In the genomic region with DNA sequence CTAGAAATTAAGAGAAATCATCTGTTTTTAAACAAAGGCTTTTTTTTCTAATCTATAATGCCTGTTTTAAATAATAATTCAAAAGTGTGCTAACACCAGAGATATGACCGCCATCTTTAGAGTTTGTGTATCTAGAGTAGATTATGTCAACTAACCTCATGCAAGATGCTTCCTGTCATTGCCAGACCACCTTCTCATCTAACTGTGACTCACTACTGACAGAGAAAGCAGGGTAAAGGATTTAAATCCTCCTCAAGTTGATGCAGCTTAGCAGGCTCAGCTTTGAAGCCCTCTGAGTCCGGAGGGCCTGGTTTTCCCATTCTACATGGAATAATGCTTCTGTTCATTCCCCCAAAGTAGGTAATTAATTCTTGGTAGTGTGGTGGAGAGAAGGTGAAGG, we compare ENCODE assay signal across 28 cellular contexts.
DNase-seq lines count a peak whose midpoint lies in the region; ATAC-seq and TF ChIP-seq lines count a peak whose summit lies in the region.
"Had no signal": no experiment of that assay in that cellular context is flagged by ENCODE, and none has a peak within 500 bp of the region (broad histone marks: within the 10 kb centered on the region; RNA-seq: fewer than 3 reads in every experiment).

No MANE protein-coding gene starts in this region.

- H3K56ac ChIP-seq in IMR-90 (ENCODE audit: extremely low read depth, insufficient read depth, low read length) = no peak overlapping the region

- DNase-seq in IMR-90 (peak; percentile 17), amniotic epithelial cell (ENCODE audit: low read depth) (peak; percentile 34), fibroblast of pulmonary artery (ENCODE audit: low read depth) (peak; percentile 26), renal cortical epithelial cell (ENCODE audit: low read depth) (peak; percentile 33), cortex of kidney (lab: John Stamatoyannopoulos, UW) (no peak), suprapubic skin (ENCODE audit: low spot score in 2 of 2) (no peak), ascending aorta (ENCODE audit: low spot score in 2 of 2) (no peak), sigmoid colon (no peak)
- DNase-seq: activated CD4-positive, alpha-beta memory T cell treated with anti-CD3 and anti-CD28 coated beads, Interleukin-2, amount 10 ng/mL, durations not matched to agents 7 days and 5 days; activated CD4-positive, alpha-beta T cell treated with anti-CD3 and anti-CD28 coated beads for 1 hour; activated CD8-positive, alpha-beta memory T cell treated with anti-CD3 and anti-CD28 coated beads, Interleukin-2, amount 50 U/mL, for 48 hours; activated naive CD4-positive, alpha-beta T cell treated with Interleukin-2 at 50 U/mL for 16 hours; C1 segment of cervical spinal cord; effector CD4-positive, alpha-beta T cell; glutamatergic neuron; GM23248; islet precursor cell; left ventricle myocardium inferior; MG63; naive thymus-derived CD4-positive, alpha-beta T cell; NCI-H1105; NCI-H187 treated with DMSO at 0.1 percent for 48 hours; NCI-H2171; nucleus accumbens; SK-N-SH; stimulated activated CD4-positive, alpha-beta T cell treated with anti-CD3 and anti-CD28 coated beads, Interleukin-4, amount 100 ng/mL, for 4 hours; T-helper 17 cell had no signal

- H2AK9ac ChIP-seq in IMR-90 (replicated peaks; ENCODE audit: low read depth, low read length, poor library complexity) = no peak overlapping the region

- in situ Hi-C loops in IMR-90 (cut with MboI; ENCODE audit: low sequenced_read_pairs) = no loop called here

- H3K18ac ChIP-seq in IMR-90 (ENCODE audit: low read depth, low read length) = no peak overlapping the region

- no CpG with 5 or more reads among the region's 2 CpGs for WGBS in IMR-90 (ENCODE audit: extremely low coverage in 2 of 2, insufficient read length in 1 of 2), 2 experiments
- WGBS in suprapubic skin = 97% methylated on average over 2 of the region's 2 CpGs
- 87 to 93% methylated on average over 2 of the region's 2 CpGs for WGBS in sigmoid colon, 2 donors

- POLR2A ChIA-PET in IMR-90 (lab: Charles Lee; ENCODE audit: unreplicated experiment) = no interaction called here

- H2BK120ac ChIP-seq in IMR-90 (ENCODE audit: low read depth, low read length) = no peak overlapping the region

- H3K23ac ChIP-seq in IMR-90 (ENCODE audit: low read depth, low read length) = no peak overlapping the region

- H3K4me1 ChIP-seq in IMR-90 (ENCODE audit: control insufficient read depth, insufficient read depth, low read length) (no peaks in the 10 kb centered on the region), suprapubic skin (no peaks in the 10 kb centered on the region), ascending aorta (peaks cover 0 to 3% of the 10 kb centered on the region in 2 donors), sigmoid colon (no peaks in the 10 kb centered on the region)

- no peaks in the 10 kb centered on the region for H3K79me1 ChIP-seq in IMR-90 (ENCODE audit: low read depth in 1 of 2, low read length in 2 of 2)

- TF ChIP-seq CTCF in IMR-90 (conservative IDR thresholded peaks at IDR 0.05; ENCODE audit: low read depth, low read length) (no peak), fibroblast of pulmonary artery (IDR thresholded peaks at IDR 0.05; ENCODE audit: low read length, missing control alignments) (no peak), suprapubic skin (IDR thresholded peaks at IDR 0.05) (no peak), ascending aorta (IDR thresholded peaks at IDR 0.05) (no peak), sigmoid colon (IDR thresholded peaks at IDR 0.05) (no peak)

- H3K4ac ChIP-seq in IMR-90 (ENCODE audit: low read depth, low read length) = no peak overlapping the region

- no peak for TF ChIP-seq POLR2A in IMR-90 (IDR thresholded peaks at IDR 0.05; ENCODE audit: low read depth, low read length)
- no peak for TF ChIP-seq POLR2A in suprapubic skin (IDR thresholded peaks at IDR 0.05)
- TF ChIP-seq POLR2A in sigmoid colon (IDR thresholded peaks at IDR 0.05) = no peak

- no peak overlapping the region for H2AFZ ChIP-seq in IMR-90 (replicated peaks; ENCODE audit: low read length, poor library complexity)
- H2AFZ ChIP-seq: GM23248 had no signal

- no peak overlapping the region for H2BK15ac ChIP-seq in IMR-90 (ENCODE audit: low read depth, low read length)

- H3K27me3 ChIP-seq in IMR-90 (ENCODE audit: control insufficient read depth, insufficient read depth, low read length) = no peaks in the 10 kb centered on the region
- H3K27me3 ChIP-seq in suprapubic skin = no peaks in the 10 kb centered on the region
- no peaks in the 10 kb centered on the region for H3K27me3 ChIP-seq in ascending aorta
- H3K27me3 ChIP-seq in sigmoid colon = no peaks in the 10 kb centered on the region

- no peak overlapping the region for H2AK5ac ChIP-seq in IMR-90 (ENCODE audit: low read depth, low read length)

- H4K5ac ChIP-seq in IMR-90 (ENCODE audit: low read depth, low read length) = no peak overlapping the region

- H4K20me1 ChIP-seq in IMR-90 (ENCODE audit: insufficient read depth, low read length) = no peaks in the 10 kb centered on the region

- intact Hi-C loops in IMR-90 (cut with micrococcal nuclease) (no loop called here), ascending aorta (cut with DNase I) (no loop called here), sigmoid colon (cut with DNase I) (no loop called here)

- BruUV-seq in IMR-90 (replicated peaks; lab: Mats Ljungman, UMichigan) = no TSS peak

- no peak overlapping the region for H2BK5ac ChIP-seq in IMR-90 (ENCODE audit: low read depth, low read length, poor library complexity, severe bottlenecking)

- ATAC-seq in IMR-90 (ENCODE audit: low read depth) = no peak
- ATAC-seq: naive thymus-derived CD4-positive, alpha-beta T cell; T-helper 17 cell had no signal

- dilution Hi-C loops in IMR-90 (cut with HindIII; ENCODE audit: low sequenced_read_pairs, unreplicated experiment) = no loop called here

- H4K91ac ChIP-seq in IMR-90 (ENCODE audit: insufficient read depth, low read depth, low read length) = no peak overlapping the region

- no peak overlapping the region for H3K4me2 ChIP-seq in IMR-90 (ENCODE audit: low read depth, low read length)
- H3K4me2 ChIP-seq: SK-N-SH had no signal

- H2BK20ac ChIP-seq in IMR-90 (ENCODE audit: low read depth, low read length) = no peak overlapping the region

- no peak overlapping the region for H4K8ac ChIP-seq in IMR-90 (ENCODE audit: low read depth in 2 of 2, low read length in 2 of 2)

- TF ChIP-seq EP300 in suprapubic skin (IDR thresholded peaks at IDR 0.05) = no peak
- TF ChIP-seq EP300 in sigmoid colon (IDR thresholded peaks at IDR 0.05) = no peak

- H3K27ac ChIP-seq in IMR-90 (ENCODE audit: insufficient read depth, low read length) (no peak overlapping the region), suprapubic skin (no peak overlapping the region), ascending aorta (no peak overlapping the region), sigmoid colon (no peak overlapping the region)
- H3K27ac ChIP-seq: epithelial cell of prostate, GM23248, left ventricle myocardium inferior had no signal

- CTCF ChIA-PET in IMR-90 (lab: Yijun Ruan, JAX) = no interaction called here

- H3K14ac ChIP-seq in IMR-90 (replicated peaks; ENCODE audit: low read depth, low read length) = no peak overlapping the region

- H3K9me1 ChIP-seq in IMR-90 (ENCODE audit: insufficient read depth, low read length) = no peaks in the 10 kb centered on the region

- no peaks in the 10 kb centered on the region for H3K9me3 ChIP-seq in IMR-90 (ENCODE audit: control insufficient read depth, insufficient read depth, low read length)
- H3K9me3 ChIP-seq in suprapubic skin = peaks cover 3% of the 10 kb centered on the region
- no peaks in the 10 kb centered on the region for H3K9me3 ChIP-seq in ascending aorta
- no peaks in the 10 kb centered on the region for H3K9me3 ChIP-seq in sigmoid colon
- H3K9me3 ChIP-seq: left ventricle myocardium inferior, MG63, SK-N-SH had no signal

- H3K4me3 ChIP-seq in IMR-90 (ENCODE audit: insufficient read depth, low read depth, low read length) = no peak overlapping the region
- no peak overlapping the region for H3K4me3 ChIP-seq in fibroblast of pulmonary artery (replicated peaks; ENCODE audit: low read depth, low read length)
- H3K4me3 ChIP-seq in suprapubic skin = no peak overlapping the region
- no peak overlapping the region for H3K4me3 ChIP-seq in ascending aorta
- H3K4me3 ChIP-seq in sigmoid colon = no peak overlapping the region
- H3K4me3 ChIP-seq: GM23248, left ventricle myocardium inferior, MG63 had no signal

- H3K36me3 ChIP-seq in IMR-90 (ENCODE audit: control insufficient read depth, insufficient read depth, low read length) (no peaks in the 10 kb centered on the region), suprapubic skin (no peaks in the 10 kb centered on the region), ascending aorta (no peaks in the 10 kb centered on the region), sigmoid colon (no peaks in the 10 kb centered on the region)
- H3K36me3 ChIP-seq: left ventricle myocardium inferior, MG63 had no signal

- no peak for TF ChIP-seq RAD21 in IMR-90 (IDR thresholded peaks at IDR 0.05; ENCODE audit: low read length)

- no peak overlapping the region for H3K9ac ChIP-seq in IMR-90 (ENCODE audit: low read depth, low read length)
- H3K9ac ChIP-seq: GM23248, SK-N-SH had no signal

TF ChIP-seq in IMR-90, 13 proteins besides CTCF, POLR2A, EP300 and RAD21:
- TF ChIP-seq FOS (IDR thresholded peaks at IDR 0.05; ENCODE audit: low read depth, low read length) (no peak), CEBPB (IDR thresholded peaks at IDR 0.05; ENCODE audit: low read depth, low read length) (no peak)
- TF ChIP-seq, protein P1, sequence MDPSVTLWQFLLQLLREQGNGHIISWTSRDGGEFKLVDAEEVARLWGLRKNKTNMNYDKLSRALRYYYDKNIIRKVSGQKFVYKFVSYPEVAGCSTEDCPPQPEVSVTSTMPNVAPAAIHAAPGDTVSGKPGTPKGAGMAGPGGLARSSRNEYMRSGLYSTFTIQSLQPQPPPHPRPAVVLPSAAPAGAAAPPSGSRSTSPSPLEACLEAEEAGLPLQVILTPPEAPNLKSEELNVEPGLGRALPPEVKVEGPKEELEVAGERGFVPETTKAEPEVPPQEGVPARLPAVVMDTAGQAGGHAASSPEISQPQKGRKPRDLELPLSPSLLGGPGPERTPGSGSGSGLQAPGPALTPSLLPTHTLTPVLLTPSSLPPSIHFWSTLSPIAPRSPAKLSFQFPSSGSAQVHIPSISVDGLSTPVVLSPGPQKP (IDR thresholded peaks at IDR 0.05; ENCODE audit: borderline replicate concordance, low read depth, low read length) = no peak

Comparison
In these comparisons a context has a peak if more than half of its experiments do, and no peak if none do; other contexts are left out.
1. DNase-seq: peak in IMR-90 (single experiment), amniotic epithelial cell (single experiment), fibroblast of pulmonary artery (single experiment) and renal cortical epithelial cell (single experiment); none in cortex of kidney (single experiment), suprapubic skin (0 of 2), ascending aorta (0 of 2) and sigmoid colon (single experiment).